28 cellular contexts compared by ENCODE assay signal in genomic region chr22:25624486-25624885, GRCh38.
"Had no signal": no experiment of that assay in that cellular context is flagged by ENCODE, and none has a peak within 500 bp of the region (broad histone marks: within the 10 kb centered on the region; RNA-seq: fewer than 3 reads in every experiment).

No MANE protein-coding gene starts in this region.

- H3K4me3 Mint-ChIP-seq: activated naive CD8-positive, alpha-beta T cell treated with anti-CD3 and anti-CD28 coated beads, Interleukin-2, amount 10 ng/mL, durations not matched to agents 7 days and 5 days; endodermal cell; mesothelial cell of epicardium; naive thymus-derived CD8-positive, alpha-beta T cell; neural progenitor cell; T-cell; T-helper 2 cell treated with Interferon-gamma antibody and Interleukin-4, amounts not matched to agents 5 μg/mL and 100 μg/mL, for 36 hours had no signal

- H3K27ac Mint-ChIP-seq: activated naive CD8-positive, alpha-beta T cell treated with anti-CD3 and anti-CD28 coated beads, Interleukin-2, amount 10 ng/mL, durations not matched to agents 7 days and 5 days; endodermal cell; mesothelial cell of epicardium; naive thymus-derived CD8-positive, alpha-beta T cell; progenitor cell of endocrine pancreas; T-cell; T-helper 2 cell treated with Interferon-gamma antibody and Interleukin-4, amounts not matched to agents 5 μg/mL and 100 μg/mL, for 36 hours had no signal

- H3K27me3 Mint-ChIP-seq: activated naive CD8-positive, alpha-beta T cell treated with anti-CD3 and anti-CD28 coated beads, Interleukin-2, amount 10 ng/mL, durations not matched to agents 7 days and 5 days; naive thymus-derived CD8-positive, alpha-beta T cell; progenitor cell of endocrine pancreas had no signal

- FAIRE-seq: bronchial epithelial cell, islet of Langerhans, TTC549 had no signal

- DNase-seq: activated CD8-positive, alpha-beta memory T cell treated with anti-CD3 and anti-CD28 coated beads, Interleukin-2, amount 50 U/mL, for 48 hours; activated gamma-delta T cell treated with Interleukin-2 at 50 U/mL for 16 hours; activated naive CD8-positive, alpha-beta T cell treated with anti-CD3 and anti-CD28 coated beads, Interleukin-2, amount 10 ng/mL, durations not matched to agents 7 days and 5 days; activated T-cell treated with anti-CD3 and anti-CD28 coated beads, Interleukin-2, amount 50 U/mL, for 48 hours; amygdala; cortex of kidney; endodermal cell; head of caudate nucleus; hypothalamus; left ventricle myocardium superior; mammary epithelial cell; retina; stimulated activated CD4-positive, alpha-beta T cell treated with anti-CD3 and anti-CD28 coated beads, Interleukin-2, amount 100 ng/mL, for 48 hours; stimulated activated CD8-positive, alpha-beta memory T cell treated with anti-CD3 and anti-CD28 coated beads, Interleukin-4, amount 100 ng/mL, for 48 hours; T-cell; testis; trophoblast cell; uterus; WERI-Rb-1 had no signal

- ATAC-seq: gastroesophageal sphincter, left ventricle myocardium superior had no signal

- H3K9me3 Mint-ChIP-seq: activated naive CD8-positive, alpha-beta T cell treated with anti-CD3 and anti-CD28 coated beads, Interleukin-2, amount 10 ng/mL, durations not matched to agents 7 days and 5 days; endodermal cell; mesothelial cell of epicardium; naive thymus-derived CD8-positive, alpha-beta T cell; neural progenitor cell; T-cell; T-helper 2 cell treated with Interferon-gamma antibody and Interleukin-4, amounts not matched to agents 5 μg/mL and 100 μg/mL, for 36 hours had no signal

- H3K36me3 Mint-ChIP-seq: T-cell had no signal
